Comparison of ENCODE assay signal across 13 cellular contexts in the genomic region with DNA sequence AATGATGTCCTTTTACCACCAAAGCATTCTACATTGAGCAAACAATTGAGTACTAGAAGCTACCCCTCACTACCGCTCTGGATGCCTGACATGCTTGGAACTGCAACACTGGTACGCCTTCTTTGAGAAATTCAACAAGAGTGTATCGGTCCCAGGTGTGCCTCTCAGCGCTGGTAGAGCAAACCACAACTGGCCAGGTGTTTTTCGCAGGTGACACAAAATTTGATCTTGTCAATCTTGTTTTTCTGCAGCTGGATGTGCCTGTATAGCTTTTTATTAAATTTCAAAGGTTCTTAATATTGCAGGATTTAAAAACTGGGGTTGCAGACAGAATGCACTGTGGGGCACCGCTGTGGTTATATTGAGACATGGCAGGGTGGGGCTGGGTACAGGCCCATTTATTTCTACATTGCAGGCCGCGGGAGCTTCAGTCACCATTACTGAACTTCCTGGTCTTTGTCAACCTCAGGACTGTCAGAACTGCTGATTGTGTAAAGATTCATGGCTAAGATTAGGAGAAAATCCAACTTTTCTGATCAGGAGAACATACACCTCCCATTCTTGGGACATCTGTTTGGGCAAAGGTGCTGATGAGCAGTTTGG.
DNase-seq lines count a peak whose midpoint lies in the region; ATAC-seq and TF ChIP-seq lines count a peak whose summit lies in the region.
"Had no signal": no experiment of that assay in that cellular context is flagged by ENCODE, and none has a peak within 500 bp of the region (broad histone marks: within the 10 kb centered on the region; RNA-seq: fewer than 3 reads in every experiment).

No MANE protein-coding gene starts in this region.

- no peaks in the 10 kb centered on the region for H3K36me3 ChIP-seq in parathyroid adenoma (ENCODE audit: control insufficient read depth, insufficient read depth, low read length)
- H3K36me3 ChIP-seq: HAP-1, heart left ventricle had no signal

- H3K27ac Mint-ChIP-seq in T-helper 1 cell treated with Interleukin-12 subunit alpha and Interleukin-12 subunit beta and Interleukin-4 antibody, amounts not matched to agents 30 μg/mL and 1 μg/mL, for 36 hours, result peak overlapping the region; percentile 95
- peak overlapping the region; percentile 87 for H3K27ac Mint-ChIP-seq in activated naive CD8-positive, alpha-beta T cell treated with anti-CD3 and anti-CD28 coated beads, Interleukin-2, amount 50 U/mL, for 24 hours

- H3K27ac ChIP-seq in parathyroid adenoma, result no peak overlapping the region

- H3K9ac ChIP-seq in parathyroid adenoma, result no peak overlapping the region

- peak overlapping the region; percentile 18 for H3K4me2 ChIP-seq in parathyroid adenoma (ENCODE audit: low read length)

- peak overlapping the region; percentile 77 for H3K4me3 Mint-ChIP-seq in T-helper 1 cell treated with Interleukin-12 subunit alpha and Interleukin-12 subunit beta and Interleukin-4 antibody, amounts not matched to agents 30 μg/mL and 1 μg/mL, for 36 hours
- H3K4me3 Mint-ChIP-seq in activated naive CD8-positive, alpha-beta T cell treated with anti-CD3 and anti-CD28 coated beads, Interleukin-2, amount 50 U/mL, for 24 hours, result peak overlapping the region; percentile 43

- H3K4me3 ChIP-seq in NB4 (ENCODE audit: low read depth, low read length) (no peak overlapping the region), parathyroid adenoma (ENCODE audit: low read depth, low read length) (no peak overlapping the region)
- H3K4me3 ChIP-seq: HAP-1, heart left ventricle had no signal

- no peak for ATAC-seq in activated naive CD8-positive, alpha-beta T cell treated with anti-CD3 and anti-CD28 coated beads, Interleukin-2, amount 50 U/mL, for 24 hours
- ATAC-seq in GM21723 (IDR thresholded peaks at IDR 0.05; ENCODE audit: unreplicated experiment), result no peak
- no peak for ATAC-seq in HG02885 (IDR thresholded peaks at IDR 0.05; ENCODE audit: poor library complexity, unreplicated experiment)

- H3K4me1 Mint-ChIP-seq in T-helper 1 cell treated with Interleukin-12 subunit alpha and Interleukin-12 subunit beta and Interleukin-4 antibody, amounts not matched to agents 30 μg/mL and 1 μg/mL, for 36 hours (ENCODE audit: low read depth), result peaks cover 57% of the 10 kb centered on the region
- peaks cover 63% of the 10 kb centered on the region for H3K4me1 Mint-ChIP-seq in activated naive CD8-positive, alpha-beta T cell treated with anti-CD3 and anti-CD28 coated beads, Interleukin-2, amount 50 U/mL, for 24 hours

- no peaks in the 10 kb centered on the region for H3K9me3 Mint-ChIP-seq in T-helper 1 cell treated with Interleukin-12 subunit alpha and Interleukin-12 subunit beta and Interleukin-4 antibody, amounts not matched to agents 30 μg/mL and 1 μg/mL, for 36 hours
- no peaks in the 10 kb centered on the region for H3K9me3 Mint-ChIP-seq in activated naive CD8-positive, alpha-beta T cell treated with anti-CD3 and anti-CD28 coated beads, Interleukin-2, amount 50 U/mL, for 24 hours

- H2AFZ ChIP-seq in parathyroid adenoma, result no peak overlapping the region

- H3K27me3 ChIP-seq in parathyroid adenoma (ENCODE audit: control insufficient read depth, insufficient read depth, low read length), result no peaks in the 10 kb centered on the region
- H3K27me3 ChIP-seq: heart left ventricle had no signal

- H3K27me3 Mint-ChIP-seq in T-helper 1 cell treated with Interleukin-12 subunit alpha and Interleukin-12 subunit beta and Interleukin-4 antibody, amounts not matched to agents 30 μg/mL and 1 μg/mL, for 36 hours (ENCODE audit: low read depth), result no peaks in the 10 kb centered on the region
- H3K27me3 Mint-ChIP-seq in activated naive CD8-positive, alpha-beta T cell treated with anti-CD3 and anti-CD28 coated beads, Interleukin-2, amount 50 U/mL, for 24 hours, result no peaks in the 10 kb centered on the region

- DNase-seq in T-helper 1 cell (no peak), NB4 (ENCODE audit: low read depth) (peak; percentile 87), NCI-H526 treated with DMSO at 0.1 percent for 48 hours (lab: John Stamatoyannopoulos, UW) (no peak)
- DNase-seq in activated naive CD8-positive, alpha-beta T cell treated with anti-CD3 and anti-CD28 coated beads, Interleukin-2, amount 50 U/mL, for 24 hours, result no peak
- DNase-seq: 8988T, DMS79 treated with DMSO at 0.1 percent for 48 hours, heart left ventricle, NCI-H187 treated with DMSO at 0.1 percent for 48 hours had no signal

- TF ChIP-seq CTCF in NB4 (IDR thresholded peaks at IDR 0.05; ENCODE audit: low read depth, low read length), result no peak
- no peak for TF ChIP-seq CTCF in parathyroid adenoma (IDR thresholded peaks at IDR 0.05)

- no peaks in the 10 kb centered on the region for H3K9me3 ChIP-seq in parathyroid adenoma (ENCODE audit: control insufficient read depth, low read length)
- H3K9me3 ChIP-seq: HAP-1, heart left ventricle had no signal

- no peak for TF ChIP-seq POLR2A in NB4 (IDR thresholded peaks at IDR 0.05; ENCODE audit: extremely low read depth, insufficient read length)

- no peaks in the 10 kb centered on the region for H3K79me2 ChIP-seq in parathyroid adenoma

- no peaks in the 10 kb centered on the region for H3K4me1 ChIP-seq in parathyroid adenoma
- H3K4me1 ChIP-seq: HAP-1 had no signal

- H3K36me3 Mint-ChIP-seq in T-helper 1 cell treated with Interleukin-12 subunit alpha and Interleukin-12 subunit beta and Interleukin-4 antibody, amounts not matched to agents 30 μg/mL and 1 μg/mL, for 36 hours (ENCODE audit: low read depth), result peaks cover 3% of the 10 kb centered on the region
- H3K36me3 Mint-ChIP-seq in activated naive CD8-positive, alpha-beta T cell treated with anti-CD3 and anti-CD28 coated beads, Interleukin-2, amount 50 U/mL, for 24 hours (ENCODE audit: low read depth), result no peaks in the 10 kb centered on the region
